8 cellular contexts compared by ENCODE assay signal in the genomic region with DNA sequence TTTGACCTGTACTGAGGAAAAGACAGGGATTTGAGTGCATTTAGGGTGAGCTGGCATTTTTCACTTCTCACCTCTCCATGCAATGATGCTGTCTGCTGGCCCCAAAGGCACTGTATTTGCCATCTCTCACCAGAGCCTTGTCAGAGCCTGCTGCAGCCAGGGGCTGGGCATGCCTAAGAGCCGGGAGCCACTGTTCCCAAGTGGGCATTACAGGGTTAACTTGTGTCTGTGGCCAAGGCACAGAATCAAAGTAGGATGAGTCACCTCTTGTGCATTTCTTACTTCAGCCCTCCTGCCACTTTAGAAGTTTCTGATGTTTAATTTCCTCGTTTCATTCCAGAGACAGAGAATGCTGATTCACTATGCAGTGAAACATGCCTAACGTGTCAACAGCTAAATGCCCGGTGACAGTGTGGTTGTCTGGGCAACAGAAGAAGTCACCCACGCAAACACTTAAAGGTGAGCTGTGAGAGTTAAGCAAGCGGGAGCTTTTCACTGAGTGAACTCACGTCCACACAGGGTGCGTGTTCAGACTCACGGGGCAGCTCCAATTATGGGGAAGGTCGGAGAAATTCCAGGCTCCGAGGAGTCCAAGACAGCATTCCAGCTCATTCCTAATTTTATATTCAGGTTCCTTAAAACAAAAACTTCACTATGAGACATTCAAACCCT. TPM values are rescaled to one million over a fixed set of nuclear protein-coding genes. Genes with fewer than 3 reads are reported as not detected.
DNase-seq lines count a peak whose midpoint lies in the region; ATAC-seq, FAIRE-seq and TF ChIP-seq lines count a peak whose summit lies in the region.

No MANE protein-coding gene starts in this region.

- CTCF ChIA-PET in MCF 10A (lab: Yijun Ruan, JAX), result interaction anchor here (1.0 to 2.5 kb wide), 2 partner anchors 11 to 55 kb away, joined by 5 to 8 read pairs; no protein-coding TSS in a partner anchor
- CTCF ChIA-PET in HepG2 (lab: Yijun Ruan, JAX; ENCODE audit: low intra/inter-chr PET ratio, low total read pairs), result no interaction called here

- no peaks in the 10 kb centered on the region for H4K20me1 ChIP-seq in HepG2 (ENCODE audit: insufficient read depth, low read length)

- intact Hi-C loops in MCF 10A (cut with micrococcal nuclease), result loop anchor here (1.0 kb wide), 1 partner anchor 55 kb away; no protein-coding TSS in a partner anchor
- intact Hi-C loops in HepG2 (cut with micrococcal nuclease; ENCODE audit: unreplicated experiment), result no loop called here
- intact Hi-C loops in upper lobe of right lung (cut with DNase I), result no loop called here

- no peaks in the 10 kb centered on the region for H3K36me3 ChIP-seq in HepG2 (replicated peaks in 1 of 2; ENCODE audit: control insufficient read depth in 1 of 2, insufficient read depth in 2 of 2, low read length in 2 of 2)
- H3K36me3 ChIP-seq in upper lobe of right lung, result no peaks in the 10 kb centered on the region

- H3K27ac ChIP-seq in HepG2 (ENCODE audit: extremely low read length, insufficient read depth, low read length) (peak overlapping the region; percentile 34), upper lobe of right lung (peak overlapping the region; percentile 84)

- H2AFZ ChIP-seq in HepG2 (ENCODE audit: low read length), result no peak overlapping the region

- H3K27ac Mint-ChIP-seq in MCF 10A (ENCODE audit: low read depth, unreplicated experiment), result peak overlapping the region; percentile 98

- DNase-seq in NCI-H2196 (lab: John Stamatoyannopoulos, UW; ENCODE audit: unreplicated experiment) (peak; percentile 8), NCI-H2196 treated with DMSO at 0.1 percent for 48 hours (lab: John Stamatoyannopoulos, UW; ENCODE audit: unreplicated experiment) (no peak), LNCaP clone FGC (ENCODE audit: low read depth) (peak; percentile 74), MCF 10A (ENCODE audit: unreplicated experiment) (peak; percentile 93), HepG2 (ENCODE audit: low spot score) (peak; percentile 78), upper lobe of right lung (no peak)

- no peaks in the 10 kb centered on the region for H3K27me3 ChIP-seq in HepG2 (ENCODE audit: control insufficient read depth in 1 of 2, insufficient read depth in 2 of 2, low read length in 2 of 2)
- no peaks in the 10 kb centered on the region for H3K27me3 ChIP-seq in upper lobe of right lung

- FAIRE-seq in HepG2 (lab: Jason Lieb, UNC), result no peak

- TF ChIP-seq EP300 in HepG2 (IDR thresholded peaks at IDR 0.05; ENCODE audit: low read depth in 2 of 2, low read length in 2 of 2) (peak; percentile 21 to 67; a peak in 1 of 4 replicates), HepG2 (CRISPR knock-in tag; IDR thresholded peaks at IDR 0.05; ENCODE audit: borderline replicate concordance) (peak; percentile 49; the same call in 1 of the 2 replicates)

- H3K9ac ChIP-seq in HepG2 (ENCODE audit: insufficient read depth, low read depth, low read length), result peak overlapping the region; percentile 29; the same call in 1 of the 2 replicates

- POLR2A ChIA-PET in MCF 10A (lab: Yijun Ruan, JAX), result interaction anchor here (0.7 to 1.1 kb wide), 6 partner anchors 12 to 313 kb away, joined by 3 to 4 read pairs (median 3); no protein-coding TSS in a partner anchor
- POLR2A ChIA-PET in HepG2 (lab: Yijun Ruan, JAX), result interaction anchor here (0.8 kb wide), 1 partner anchor 90 kb away, joined by 3 read pairs; a partner anchor contains a TSS

- H3K4me2 ChIP-seq in HepG2 (ENCODE audit: low read depth, low read length), result no peak overlapping the region

- no peaks in the 10 kb centered on the region for H3K79me2 ChIP-seq in HepG2 (ENCODE audit: insufficient read depth, low read length)

- TF ChIP-seq CTCF in LNCaP clone FGC (IDR thresholded peaks at IDR 0.05; ENCODE audit: control insufficient read depth, extremely low read depth, insufficient read depth), result no peak
- TF ChIP-seq CTCF in MCF 10A (IDR thresholded peaks at IDR 0.05; ENCODE audit: unreplicated experiment), result no peak
- no peak for TF ChIP-seq CTCF in HepG2 (CRISPR knock-in tag; IDR thresholded peaks at IDR 0.05)
- TF ChIP-seq CTCF in upper lobe of right lung (IDR thresholded peaks at IDR 0.05), result no peak

- in situ Hi-C loops in HepG2 (cut with HindIII; ENCODE audit: extremely low pct_ligation_motif_present, low pct_unique_long_range_greater_than_20kb), result no loop called here

- peaks cover 26% of the 10 kb centered on the region for H3K4me1 Mint-ChIP-seq in MCF 10A (ENCODE audit: insufficient read depth, unreplicated experiment)

- peak overlapping the region; percentile 62 for H3K4me3 Mint-ChIP-seq in MCF 10A (ENCODE audit: unreplicated experiment)

- ATAC-seq in HepG2 (peak; percentile 20; the same call in 1 of the 3 replicates), upper lobe of right lung (peak; percentile 87), GM18498 (IDR thresholded peaks at IDR 0.05; ENCODE audit: unreplicated experiment) (no peak), HG03045 (IDR thresholded peaks at IDR 0.05; ENCODE audit: unreplicated experiment) (no peak)

- no peaks in the 10 kb centered on the region for H3K27me3 Mint-ChIP-seq in MCF 10A (ENCODE audit: insufficient read depth, unreplicated experiment)

- H3K36me3 Mint-ChIP-seq in MCF 10A (ENCODE audit: insufficient read depth, unreplicated experiment), result peaks cover 6% of the 10 kb centered on the region

- WGBS in HepG2 (ENCODE audit: low lambda C conversion rate), result 49% methylated on average over 10 of the region's 11 CpGs

- peaks cover 4% of the 10 kb centered on the region for H3K9me3 ChIP-seq in HepG2 (ENCODE audit: low read length)
- no peaks in the 10 kb centered on the region for H3K9me3 ChIP-seq in upper lobe of right lung

- H3K4me1 ChIP-seq in HepG2 (ENCODE audit: insufficient read depth, low read length) (peaks cover 69% of the 10 kb centered on the region), upper lobe of right lung (peaks cover 13% of the 10 kb centered on the region)

- BruUV-seq in MCF 10A (replicated peaks; lab: Mats Ljungman, UMichigan) (no TSS peak), HepG2 (replicated peaks; lab: Mats Ljungman, UMichigan) (no TSS peak)

- peaks cover 7% of the 10 kb centered on the region for H3K9me3 Mint-ChIP-seq in MCF 10A (ENCODE audit: unreplicated experiment)

- no peak for TF ChIP-seq RAD21 in HepG2 (CRISPR knock-in tag; IDR thresholded peaks at IDR 0.05)

- no peak overlapping the region for H3K4me3 ChIP-seq in LNCaP clone FGC (ENCODE audit: low read depth, low read length)
- no peak overlapping the region for H3K4me3 ChIP-seq in HepG2 (replicated peaks in 1 of 3; ENCODE audit: insufficient read depth in 1 of 3, low read depth in 2 of 3, low read length in 3 of 3)
- no peak overlapping the region for H3K4me3 ChIP-seq in upper lobe of right lung

- TF ChIP-seq POLR2A in HepG2 (IDR thresholded peaks at IDR 0.05; ENCODE audit: insufficient read depth in 1 of 2, low read depth in 2 of 2, low read length in 2 of 2), result no peak

TF ChIP-seq in HepG2, 621 proteins besides CTCF, POLR2A, EP300 and RAD21 (continues in another document):
- TF ChIP-seq NFE2 (CRISPR knock-in tag; IDR thresholded peaks at IDR 0.05), result peak; percentile 76
- TF ChIP-seq ZNF768 (CRISPR knock-in tag; IDR thresholded peaks at IDR 0.05), result no peak
- peak; percentile 17; the same call in 1 of the 2 replicates for TF ChIP-seq CEBPB (IDR thresholded peaks at IDR 0.05; ENCODE audit: borderline replicate concordance, low read depth, low read length)
- TF ChIP-seq, protein P1, sequence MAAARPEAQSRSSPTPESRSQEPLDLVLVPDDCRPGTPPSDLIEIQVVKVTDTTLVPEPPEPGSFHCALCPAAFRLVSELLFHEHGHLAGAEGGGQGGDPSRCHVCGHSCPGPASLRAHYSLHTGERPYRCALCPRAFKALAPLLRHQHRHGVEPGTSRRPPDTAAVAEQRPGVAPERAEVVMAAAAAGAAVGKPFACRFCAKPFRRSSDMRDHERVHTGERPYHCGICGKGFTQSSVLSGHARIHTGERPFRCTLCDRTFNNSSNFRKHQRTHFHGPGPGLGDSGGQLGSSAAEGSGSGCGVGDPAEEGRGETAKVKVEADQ (CRISPR knock-in tag; IDR thresholded peaks at IDR 0.05; ENCODE audit: borderline replicate concordance), result no peak
- 0 out of 4 replicates have a peak, but pooled peaks have one; percentile 17 to 26 for TF ChIP-seq MAFK (conservative IDR thresholded peaks at IDR 0.05 in 1 of 2, IDR thresholded peaks at IDR 0.05 in 1 of 2; ENCODE audit: low read length in 2 of 2)
- TF ChIP-seq RFX3 (CRISPR knock-in tag; IDR thresholded peaks at IDR 0.05), result peak; percentile 76
- peak; percentile 70; the same call in 2 of the 3 replicates for TF ChIP-seq MXI1 (IDR thresholded peaks at IDR 0.05; ENCODE audit: borderline replicate concordance, low read depth, low read length)
- TF ChIP-seq POLR2AphosphoS5 (IDR thresholded peaks at IDR 0.05; ENCODE audit: low read depth, low read length), result no peak
- TF ChIP-seq NFE2L2 (IDR thresholded peaks at IDR 0.05; ENCODE audit: low read length), result peak; percentile 80
- TF ChIP-seq ZNF652 (CRISPR knock-in tag; IDR thresholded peaks at IDR 0.05; ENCODE audit: borderline replicate concordance, low read depth), result peak; percentile 90

RNA-seq across cellular contexts. Expression of a gene that starts 57.1 kb away (rescaled TPM):
- total RNA-seq in MCF 10A (2022), result 42.9 and 164 TPM in 2 replicates
- total RNA-seq in HepG2 (2016; rRNA removed; fragmentation: Illumina TruSeq; extraction: Trizol), result not detected in 2 replicates
- total RNA-seq in HepG2 (2016; cell fraction: cytosol; rRNA removed; fragmentation: Illumina TruSeq; extraction: Trizol; ENCODE audit: low read depth), result not detected in 2 replicates
- total RNA-seq in HepG2 (2016; cell fraction: insoluble cytoplasmic fraction; rRNA removed; fragmentation: Illumina TruSeq; extraction: Trizol), result 0.04 TPM in 1 of 2 replicates, not detected in the other
- not detected in 2 replicates for total RNA-seq in HepG2 (2016; cell fraction: membrane; rRNA removed; fragmentation: Illumina TruSeq; extraction: Trizol)
- total RNA-seq in HepG2 (2016; cell fraction: nucleus; rRNA removed; fragmentation: Illumina TruSeq; extraction: Trizol), result not detected in 2 replicates
- polyA plus RNA-seq in HepG2 (2011; rRNA removed), result 57.5 and 91.8 TPM in 2 replicates
- 49.1 and 87.6 TPM in 2 replicates for polyA plus RNA-seq in HepG2 (2011; cell fraction: cytosol; rRNA removed)
- 42.3 and 57.8 TPM in 2 replicates for polyA plus RNA-seq in HepG2 (2011; cell fraction: nucleus; rRNA removed)
- polyA plus RNA-seq in HepG2 (2012), result 261 and 275 TPM in 2 replicates
- not detected in 2 replicates for polyA plus RNA-seq in HepG2 (2016; cell fraction: cytosol; fragmentation: Illumina TruSeq; extraction: Trizol; ENCODE audit: low read depth)
- polyA plus RNA-seq in HepG2 (2016; cell fraction: insoluble cytoplasmic fraction; fragmentation: Illumina TruSeq; extraction: Trizol; ENCODE audit: low read depth), result 0.15 TPM in 1 of 2 replicates, not detected in the other
- polyA plus RNA-seq in HepG2 (2016; cell fraction: membrane; fragmentation: Illumina TruSeq; extraction: Trizol; ENCODE audit: low read depth), result not detected in 2 replicates
- 0.41 TPM in 1 of 2 replicates, not detected in the other for polyA plus RNA-seq in HepG2 (2016; cell fraction: nucleus; fragmentation: Illumina TruSeq; extraction: Trizol; ENCODE audit: insufficient read depth, low read depth)
- 32.4 and 48.2 TPM in 2 replicates for polyA minus RNA-seq in HepG2 (2011; rRNA and poly(A)+ RNA removed; ENCODE audit: low replicate concordance)
- polyA minus RNA-seq in HepG2 (2011; cell fraction: cytosol; rRNA and poly(A)+ RNA removed), result 28.6 and 53.0 TPM in 2 replicates
- polyA minus RNA-seq in HepG2 (2011; cell fraction: nucleus; rRNA and poly(A)+ RNA removed), result 15.1 and 33.7 TPM in 2 replicates
- 87.0 TPM for total RNA-seq in upper lobe of right lung

Comparison
In these comparisons a context has a peak if more than half of its experiments do, and no peak if none do; other contexts are left out.
1. DNase-seq: peak in NCI-H2196 (single experiment), LNCaP clone FGC (single experiment), MCF 10A (single experiment) and HepG2 (single experiment); none in NCI-H2196 treated with DMSO at 0.1 percent for 48 hours (single experiment) and upper lobe of right lung (single experiment).
2. ATAC-seq: peak in HepG2 (single experiment) and upper lobe of right lung (single experiment); none in GM18498 (single experiment) and HG03045 (single experiment).
3. RNA of a gene that starts 57.1 kb away (total RNA-seq): 87.0 TPM in upper lobe of right lung (single experiment) and 42.9 to 164 TPM in MCF 10A; 0.04 TPM in HepG2; every median in the first group is over 10 times any median in the second.